ENCODE assay signal across 13 cellular contexts in genomic region chr16:21104124-21104860, GRCh38. TPM values are rescaled to one million over a fixed set of nuclear protein-coding genes. Genes with fewer than 3 reads are reported as not detected.
DNase-seq lines count a peak whose midpoint lies in the region; ATAC-seq and TF ChIP-seq lines count a peak whose summit lies in the region.
"Had no signal": no experiment of that assay in that cellular context is flagged by ENCODE, and none has a peak within 500 bp of the region (broad histone marks: within the 10 kb centered on the region; RNA-seq: fewer than 3 reads in every experiment).

No MANE protein-coding gene starts in this region.

- no peak for ATAC-seq in HG03196 (IDR thresholded peaks at IDR 0.05; ENCODE audit: unreplicated experiment)
- ATAC-seq: Panc1, sciatic nerve had no signal

- H3K4me1 Mint-ChIP-seq in endothelial cell (ENCODE audit: unreplicated experiment) (peaks cover 26% of the 10 kb centered on the region), osteocyte (ENCODE audit: unreplicated experiment) (peaks cover 24% of the 10 kb centered on the region)

- peak overlapping the region; percentile 98 for H3K27ac Mint-ChIP-seq in endothelial cell (ENCODE audit: unreplicated experiment)
- peak overlapping the region; percentile 76 for H3K27ac Mint-ChIP-seq in osteocyte (ENCODE audit: unreplicated experiment)
- H3K27ac Mint-ChIP-seq: activated naive CD8-positive, alpha-beta T cell treated with anti-CD3 and anti-CD28 coated beads, Interleukin-2, amount 10 ng/mL, durations not matched to agents 7 days and 5 days had no signal

- no peaks in the 10 kb centered on the region for H3K27me3 Mint-ChIP-seq in endothelial cell (ENCODE audit: unreplicated experiment)
- no peaks in the 10 kb centered on the region for H3K27me3 Mint-ChIP-seq in osteocyte (ENCODE audit: unreplicated experiment)

- peak overlapping the region; percentile 45 for H3K4me3 Mint-ChIP-seq in endothelial cell (ENCODE audit: unreplicated experiment)
- H3K4me3 Mint-ChIP-seq in osteocyte (ENCODE audit: unreplicated experiment), result no peak overlapping the region
- H3K4me3 Mint-ChIP-seq: activated naive CD8-positive, alpha-beta T cell treated with anti-CD3 and anti-CD28 coated beads, Interleukin-2, amount 10 ng/mL, durations not matched to agents 7 days and 5 days had no signal

- no peaks in the 10 kb centered on the region for H3K36me3 Mint-ChIP-seq in endothelial cell (ENCODE audit: low read depth, unreplicated experiment)
- H3K36me3 Mint-ChIP-seq in osteocyte (ENCODE audit: unreplicated experiment), result no peaks in the 10 kb centered on the region
- H3K36me3 Mint-ChIP-seq: activated naive CD8-positive, alpha-beta T cell treated with anti-CD3 and anti-CD28 coated beads, Interleukin-2, amount 10 ng/mL, durations not matched to agents 7 days and 5 days had no signal

- no peaks in the 10 kb centered on the region for H3K9me3 Mint-ChIP-seq in endothelial cell (ENCODE audit: unreplicated experiment)
- no peaks in the 10 kb centered on the region for H3K9me3 Mint-ChIP-seq in osteocyte (ENCODE audit: unreplicated experiment)
- H3K9me3 Mint-ChIP-seq: activated naive CD8-positive, alpha-beta T cell treated with anti-CD3 and anti-CD28 coated beads, Interleukin-2, amount 10 ng/mL, durations not matched to agents 7 days and 5 days had no signal

- TF ChIP-seq CTCF in endothelial cell (IDR thresholded peaks at IDR 0.05; ENCODE audit: unreplicated experiment) (no peak), osteocyte (IDR thresholded peaks at IDR 0.05) (no peak)

- DNase-seq in ELR (ENCODE audit: low read depth), result peak; percentile 25
- DNase-seq in MV-4-11 (lab: John Stamatoyannopoulos, UW), result peak; percentile 18
- DNase-seq in endothelial cell (ENCODE audit: low spot score), result peak; percentile 39
- no peak for DNase-seq in osteocyte (ENCODE audit: extremely low spot score, unreplicated experiment)
- DNase-seq in dedifferentiated amniotic fluid mesenchymal stem cell (ENCODE audit: extremely low spot score), result no peak
- DNase-seq in activated CD4-positive, CD25-positive, alpha-beta regulatory T cell treated with anti-CD3 and anti-CD28 coated beads, Interleukin-2, amount 50 U/mL, for 72 hours, result no peak
- DNase-seq: activated naive CD8-positive, alpha-beta T cell treated with anti-CD3 and anti-CD28 coated beads, Interleukin-2, amount 10 ng/mL, durations not matched to agents 7 days and 5 days; Caco-2; effector CD4-positive, alpha-beta T cell; KG1 had no signal

RNA-seq across cellular contexts. Expression of gene DNAH3, which starts 46.4 kb away (rescaled TPM):
- total RNA-seq in endothelial cell (ENCODE audit: unreplicated experiment) (0.05 TPM), osteocyte (not detected in 2 replicates)
- total RNA-seq: activated naive CD8-positive, alpha-beta T cell treated with anti-CD3 and anti-CD28 coated beads, Interleukin-2, amount 10 ng/mL, durations not matched to agents 7 days and 5 days had no signal

RNA-seq across cellular contexts. Expression of gene LDAF1, which starts 54.2 kb away (rescaled TPM):
- total RNA-seq in endothelial cell (ENCODE audit: unreplicated experiment) (27.9 TPM), osteocyte (24.8 and 25.2 TPM in 2 replicates)

Comparison
In these comparisons a context has a peak if more than half of its experiments do, and no peak if none do; other contexts are left out.
1. DNase-seq: peak in ELR (single experiment), MV-4-11 (single experiment) and endothelial cell (single experiment); none in osteocyte (single experiment), dedifferentiated amniotic fluid mesenchymal stem cell (single experiment) and activated CD4-positive, CD25-positive, alpha-beta regulatory T cell treated with anti-CD3 and anti-CD28 coated beads, Interleukin-2, amount 50 U/mL, for 72 hours (single experiment).